8 cellular contexts compared by ENCODE assay signal in the genomic region with DNA sequence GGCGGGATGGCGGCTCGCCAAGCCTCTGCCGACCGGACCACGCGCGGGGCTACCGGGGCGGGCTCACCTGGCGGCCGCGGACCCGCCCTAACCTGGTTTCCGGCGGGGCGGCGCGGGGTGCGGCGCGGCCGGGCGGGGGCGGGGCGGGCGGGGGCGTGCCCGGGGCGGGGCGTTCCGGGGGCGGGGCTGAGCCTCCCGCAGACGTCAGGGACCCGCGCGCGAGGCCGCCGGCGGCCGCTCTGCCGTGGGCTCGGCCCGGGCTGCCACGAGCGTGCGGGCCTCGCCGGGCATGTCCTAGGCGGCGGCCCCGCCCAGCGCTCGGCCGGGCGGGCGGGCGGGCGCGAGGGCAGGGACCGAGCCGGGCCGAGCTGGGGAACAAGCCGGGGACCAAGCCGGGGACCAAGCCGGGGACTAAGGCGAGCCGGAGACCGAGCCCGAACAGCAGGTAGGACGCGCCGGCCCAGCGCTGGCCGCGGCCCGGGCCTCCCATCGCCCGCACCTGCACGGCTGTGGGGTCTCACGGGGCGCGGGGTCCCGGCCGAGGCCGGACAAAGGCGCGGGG. TPM values are rescaled to one million over a fixed set of nuclear protein-coding genes. Genes with fewer than 3 reads are reported as not detected.
DNase-seq lines count a peak whose midpoint lies in the region; ATAC-seq and TF ChIP-seq lines count a peak whose summit lies in the region.

A gene (plus strand): TSS at position 200 of the 562 bp plus-strand sequence. CDS start 3,183 bp downstream, outside the sequence.

- peaks cover 13% of the 10 kb centered on the region for H3K27me3 Mint-ChIP-seq in CD8-positive, alpha-beta T cell (ENCODE audit: low read depth)
- H3K27me3 Mint-ChIP-seq in activated CD4-positive, alpha-beta T cell treated with anti-CD3 and anti-CD28 coated beads, Interleukin-2, amount 10 ng/mL, durations not matched to agents 24 days and 14 days = peaks cover 11% of the 10 kb centered on the region
- peaks cover 14 to 30% of the 10 kb centered on the region in 2 donors for H3K27me3 Mint-ChIP-seq in effector memory CD8-positive, alpha-beta T cell

- DNase-seq in CD8-positive, alpha-beta T cell = peak in 5 of 7 experiments; percentile 28 to 63 (median 34)
- DNase-seq in activated CD4-positive, alpha-beta T cell treated with anti-CD3 and anti-CD28 coated beads, Interleukin-2, amount 10 ng/mL, durations not matched to agents 24 days and 14 days = peak; percentile 83
- no peak for DNase-seq in effector memory CD8-positive, alpha-beta T cell
- peak; percentile 14 for DNase-seq in medulla oblongata (ENCODE audit: extremely low spot score)
- peak in 5 of 6 experiments; percentile 12 to 46 (median 43) for DNase-seq in stimulated activated naive CD4-positive, alpha-beta T cell (lab: John Stamatoyannopoulos, UW)

- H3K27me3 ChIP-seq in CD8-positive, alpha-beta T cell (ENCODE audit: insufficient read depth, low read length) = peaks cover 8% of the 10 kb centered on the region
- H3K27me3 ChIP-seq in HUES64 (ENCODE audit: insufficient read depth, low read length) = peaks cover 27% of the 10 kb centered on the region

- no peaks in the 10 kb centered on the region for H3K36me3 Mint-ChIP-seq in CD8-positive, alpha-beta T cell
- no peaks in the 10 kb centered on the region for H3K36me3 Mint-ChIP-seq in activated CD4-positive, alpha-beta T cell treated with anti-CD3 and anti-CD28 coated beads, Interleukin-2, amount 10 ng/mL, durations not matched to agents 24 days and 14 days (ENCODE audit: low read depth)
- peaks cover 8% of the 10 kb centered on the region for H3K36me3 Mint-ChIP-seq in effector memory CD8-positive, alpha-beta T cell (ENCODE audit: insufficient read depth)

- H3K9me3 ChIP-seq in CD8-positive, alpha-beta T cell (ENCODE audit: low read length) = no peaks in the 10 kb centered on the region
- no peaks in the 10 kb centered on the region for H3K9me3 ChIP-seq in HUES64 (ENCODE audit: insufficient read depth, low read depth, low read length)

- intact Hi-C loops in CD8-positive, alpha-beta T cell (cut with DNase I, micrococcal nuclease) = loop anchor here in 1 of 2 experiments (2.0 kb wide), 1 partner anchor 38 kb away; no protein-coding TSS in a partner anchor
- intact Hi-C loops in activated CD4-positive, alpha-beta T cell treated with anti-CD3 and anti-CD28 coated beads, Interleukin-2, amount 10 ng/mL, durations not matched to agents 24 days and 14 days (cut with micrococcal nuclease) = loop anchor here (2.0 kb wide), 2 partner anchors 22 to 38 kb away; no protein-coding TSS in a partner anchor

- TF ChIP-seq CTCF in CD8-positive, alpha-beta T cell (IDR thresholded peaks at IDR 0.05) = no peak

- H3K9ac ChIP-seq in HUES64 (ENCODE audit: low read depth, low read length) = peak within 1 kb of the TSS; percentile 85

- no peak within 1 kb of the TSS for H3K27ac ChIP-seq in CD8-positive, alpha-beta T cell (ENCODE audit: low read depth, low read length)
- peak within 1 kb of the TSS; percentile 86 for H3K27ac ChIP-seq in HUES64 (ENCODE audit: low read depth, low read length)

- POLR2A ChIA-PET in CD8-positive, alpha-beta T cell (lab: Charles Lee) = no interaction called here

- WGBS in HUES64 = under 1% methylated on average over 90 of the region's 90 CpGs

- H3K36me3 ChIP-seq in CD8-positive, alpha-beta T cell (ENCODE audit: insufficient read depth, low read length) = no peaks in the 10 kb centered on the region
- peaks cover 6% of the 10 kb centered on the region for H3K36me3 ChIP-seq in HUES64 (ENCODE audit: insufficient read depth, low read length)

- H3K4me1 Mint-ChIP-seq in CD8-positive, alpha-beta T cell (ENCODE audit: low read depth) = peaks cover 4% of the 10 kb centered on the region
- H3K4me1 Mint-ChIP-seq in activated CD4-positive, alpha-beta T cell treated with anti-CD3 and anti-CD28 coated beads, Interleukin-2, amount 10 ng/mL, durations not matched to agents 24 days and 14 days = no peaks in the 10 kb centered on the region
- peaks cover 0 to 7% of the 10 kb centered on the region in 2 donors for H3K4me1 Mint-ChIP-seq in effector memory CD8-positive, alpha-beta T cell (ENCODE audit: low read depth in 2 of 2)

- CTCF ChIA-PET in CD8-positive, alpha-beta T cell (lab: Charles Lee) = no interaction called here

- H3K4me1 ChIP-seq in CD8-positive, alpha-beta T cell (ENCODE audit: insufficient read depth, low read length) = peaks cover 16% of the 10 kb centered on the region
- no peaks in the 10 kb centered on the region for H3K4me1 ChIP-seq in HUES64 (ENCODE audit: insufficient read depth, low read length)

- peak; percentile 82 for ATAC-seq in CD8-positive, alpha-beta T cell
- ATAC-seq in effector memory CD8-positive, alpha-beta T cell (replicated peaks) = peak; percentile 81
- no peak for ATAC-seq in GM19467 (IDR thresholded peaks at IDR 0.05; ENCODE audit: unreplicated experiment)
- no peak for ATAC-seq in GM19023 (IDR thresholded peaks at IDR 0.05; ENCODE audit: unreplicated experiment)

- peak within 1 kb of the TSS; percentile 66 for H3K4me3 Mint-ChIP-seq in CD8-positive, alpha-beta T cell
- peak within 1 kb of the TSS; percentile 75 for H3K4me3 Mint-ChIP-seq in activated CD4-positive, alpha-beta T cell treated with anti-CD3 and anti-CD28 coated beads, Interleukin-2, amount 10 ng/mL, durations not matched to agents 24 days and 14 days
- peak within 1 kb of the TSS; percentile 69 to 73 for H3K4me3 Mint-ChIP-seq in effector memory CD8-positive, alpha-beta T cell

- no peak within 1 kb of the TSS for H3K27ac Mint-ChIP-seq in CD8-positive, alpha-beta T cell
- H3K27ac Mint-ChIP-seq in activated CD4-positive, alpha-beta T cell treated with anti-CD3 and anti-CD28 coated beads, Interleukin-2, amount 10 ng/mL, durations not matched to agents 24 days and 14 days = no peak within 1 kb of the TSS
- H3K27ac Mint-ChIP-seq in effector memory CD8-positive, alpha-beta T cell = peak within 1 kb of the TSS in 1 of 2 donors; percentile 41

- peak within 1 kb of the TSS; percentile 35 for H3K4me3 ChIP-seq in CD8-positive, alpha-beta T cell (ENCODE audit: low read depth, low read length)
- H3K4me3 ChIP-seq in HUES64 (ENCODE audit: low read length) = peak within 1 kb of the TSS; percentile 84

- H3K9me3 Mint-ChIP-seq in CD8-positive, alpha-beta T cell = no peaks in the 10 kb centered on the region
- no peaks in the 10 kb centered on the region for H3K9me3 Mint-ChIP-seq in activated CD4-positive, alpha-beta T cell treated with anti-CD3 and anti-CD28 coated beads, Interleukin-2, amount 10 ng/mL, durations not matched to agents 24 days and 14 days
- no peaks in the 10 kb centered on the region for H3K9me3 Mint-ChIP-seq in effector memory CD8-positive, alpha-beta T cell

RNA-seq across cellular contexts. Expression of the gene that starts here (rescaled TPM):
- total RNA-seq in CD8-positive, alpha-beta T cell = 1 to 10 TPM; 1.6 to 1.7 TPM
- polyA plus RNA-seq in HUES64 (2013, experiment 1 of 2) = 12.0 TPM
- polyA plus RNA-seq in HUES64 (2013, experiment 2 of 2) = 11.1 TPM
- 8.3 and 9.0 TPM in 2 replicates for total RNA-seq in activated CD4-positive, alpha-beta T cell treated with anti-CD3 and anti-CD28 coated beads, Interleukin-2, amount 10 ng/mL, durations not matched to agents 24 days and 14 days

Comparison
In these comparisons a context has a peak if more than half of its experiments do, and no peak if none do; other contexts are left out.
1. ATAC-seq: peak in CD8-positive, alpha-beta T cell (single experiment) and effector memory CD8-positive, alpha-beta T cell (single experiment); none in GM19467 (single experiment) and GM19023 (single experiment).
2. DNase-seq: peak in CD8-positive, alpha-beta T cell (5 of 7), activated CD4-positive, alpha-beta T cell treated with anti-CD3 and anti-CD28 coated beads, Interleukin-2, amount 10 ng/mL, durations not matched to agents 24 days and 14 days (single experiment), medulla oblongata (single experiment) and stimulated activated naive CD4-positive, alpha-beta T cell (5 of 6); none in effector memory CD8-positive, alpha-beta T cell (0 of 3).
3. Peak in every context shown above with its lines, with median percentiles within 50 percentile points of each other: H3K4me3 Mint-ChIP-seq.